8 cellular contexts compared by ENCODE assay signal in genomic region chr14:95507701-95508103, GRCh38. TPM values are rescaled to one million over a fixed set of nuclear protein-coding genes. Genes with fewer than 3 reads are reported as not detected.
DNase-seq lines count a peak whose midpoint lies in the region; ATAC-seq and TF ChIP-seq lines count a peak whose summit lies in the region.

No MANE protein-coding gene starts in this region.

- no peaks in the 10 kb centered on the region for H3K9me3 Mint-ChIP-seq in natural killer cell

- intact Hi-C loops in natural killer cell (cut with micrococcal nuclease): loop anchor here (1.0 kb wide), 1 partner anchor 27 kb away; no protein-coding TSS in a partner anchor

- DNase-seq in GM03348 (ENCODE audit: low spot score) (peak; percentile 77), M059J (ENCODE audit: low read depth) (peak; percentile 91), cardiac fibroblast (ENCODE audit: low read depth in 2 of 2) (peak; percentile 65 to 68), natural killer cell (no peak), NCI-H1930 (lab: John Stamatoyannopoulos, UW) (no peak), cerebellar nuclear complex (lab: John Stamatoyannopoulos, UW) (no peak), retina (no peak)

- H3K27ac Mint-ChIP-seq in natural killer cell: peak overlapping the region; percentile 29 to 65

- no peak overlapping the region for H3K4me3 ChIP-seq in cardiac fibroblast (replicated peaks in 1 of 2; ENCODE audit: low read depth in 2 of 2, low read length in 2 of 2)

- no peaks in the 10 kb centered on the region for H3K36me3 Mint-ChIP-seq in natural killer cell

- TF ChIP-seq CTCF in cardiac fibroblast (IDR thresholded peaks at IDR 0.05; ENCODE audit: low read depth, low read length) (no peak), natural killer cell (IDR thresholded peaks at IDR 0.05) (no peak)

- H3K4me3 Mint-ChIP-seq in natural killer cell: peak overlapping the region; percentile 31

- ATAC-seq in natural killer cell: peak; percentile 66 to 95 (median 80)
- ATAC-seq in HG03095 (IDR thresholded peaks at IDR 0.05; ENCODE audit: unreplicated experiment): no peak

- peaks cover 46 to 57% of the 10 kb centered on the region in 2 donors for H3K4me1 Mint-ChIP-seq in natural killer cell

- no peaks in the 10 kb centered on the region for H3K27me3 Mint-ChIP-seq in natural killer cell (ENCODE audit: low read depth in 2 of 2)

RNA-seq across cellular contexts. Expression of gene SYNE3, which starts 8.7 kb away (rescaled TPM):
- 0.44 and 2.8 TPM in 2 replicates for total RNA-seq in M059J (2014; rRNA removed; shearing (Covaris generic))
- total RNA-seq in natural killer cell: 10 to 100 TPM; 10.6 to 17.3 (median 15.4) TPM

RNA-seq across cellular contexts. Expression of gene GLRX5, which starts 27.1 kb away (rescaled TPM):
- total RNA-seq in M059J (2014; rRNA removed; shearing (Covaris generic)): 40.9 and 57.1 TPM in 2 replicates
- 10 to 100 TPM; 16.7 to 26.0 (median 23.4) TPM for total RNA-seq in natural killer cell

Comparison
In these comparisons a context has a peak if more than half of its experiments do, and no peak if none do; other contexts are left out.
1. DNase-seq: peak in GM03348 (single experiment), M059J (single experiment) and cardiac fibroblast (2 of 2); none in natural killer cell (single experiment), NCI-H1930 (0 of 2), cerebellar nuclear complex (0 of 2) and retina (single experiment).